In the genomic region with DNA sequence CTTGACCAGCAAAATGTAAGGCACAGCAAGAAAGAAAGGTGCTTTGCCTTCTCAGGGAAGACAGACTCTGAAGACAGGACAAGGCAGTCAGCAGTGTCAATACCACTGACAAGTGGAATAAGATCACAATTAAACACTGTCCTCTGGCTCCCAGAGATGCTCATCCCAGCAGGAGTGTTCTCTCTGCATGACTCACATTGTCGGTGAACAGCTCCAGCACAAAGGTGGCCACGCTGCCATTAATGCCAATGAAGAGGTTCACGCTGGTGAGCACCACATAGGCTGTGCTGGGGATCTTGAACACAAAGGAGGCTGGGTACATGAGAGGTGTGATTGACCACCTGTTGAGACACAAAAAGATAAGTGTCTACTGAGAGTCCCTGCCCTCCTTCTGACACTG, we compare ENCODE assay signal across 17 cellular contexts.
"Had no signal": no experiment of that assay in that cellular context is flagged by ENCODE, and none has a peak within 500 bp of the region (broad histone marks: within the 10 kb centered on the region; RNA-seq: fewer than 3 reads in every experiment).

No MANE protein-coding gene starts in this region.

- H3K4me3 ChIP-seq: dorsolateral prefrontal cortex, right atrium auricular region, skin epidermis, tibial artery had no signal

- H3K4me1 ChIP-seq: right atrium auricular region, tibial artery had no signal

- H3K27me3 ChIP-seq: dorsolateral prefrontal cortex, right atrium auricular region, tibial artery had no signal

- H3K9me3 ChIP-seq: right atrium auricular region, tibial artery had no signal

- DNase-seq: activated naive CD4-positive, alpha-beta T cell; activated naive CD8-positive, alpha-beta T cell treated with anti-CD3 and anti-CD28 coated beads, Interleukin-2, amount 10 ng/mL, durations not matched to agents 7 days and 5 days; activated T-cell treated with anti-CD3 and anti-CD28 coated beads for 4 hours; anterior cingulate cortex; dorsolateral prefrontal cortex; endodermal cell; hippocampal formation; left ventricle myocardium superior; nephron progenitor cell; stimulated activated CD4-positive, alpha-beta T cell treated with anti-CD3 and anti-CD28 coated beads, Interleukin-15, amount 100 ng/mL, for 24 hours; stimulated activated CD4-positive, alpha-beta T cell treated with anti-CD3 and anti-CD28 coated beads, Interleukin-4, amount 100 ng/mL, for 1 hour; stimulated activated naive B cell treated with anti-CD40 and anti-IgM and Interleukin-4, amounts not matched to agents 10 μg/mL and 1 μg/mL and 100 μg/mL, for 72 hours; T1000; tibial artery had no signal

- H3K27ac ChIP-seq: dorsolateral prefrontal cortex, right atrium auricular region, tibial artery had no signal

- ATAC-seq: activated CD4-positive, CD25-positive, alpha-beta regulatory T cell treated with anti-CD3 and anti-CD28 coated beads, Interleukin-2, amount 50 U/mL, for 24 hours; stimulated activated naive B cell treated with anti-CD40 and anti-IgM and Interleukin-4, amounts not matched to agents 10 μg/mL and 1 μg/mL and 100 μg/mL, for 72 hours had no signal
